2 cellular contexts compared by ENCODE assay signal in the genomic region with DNA sequence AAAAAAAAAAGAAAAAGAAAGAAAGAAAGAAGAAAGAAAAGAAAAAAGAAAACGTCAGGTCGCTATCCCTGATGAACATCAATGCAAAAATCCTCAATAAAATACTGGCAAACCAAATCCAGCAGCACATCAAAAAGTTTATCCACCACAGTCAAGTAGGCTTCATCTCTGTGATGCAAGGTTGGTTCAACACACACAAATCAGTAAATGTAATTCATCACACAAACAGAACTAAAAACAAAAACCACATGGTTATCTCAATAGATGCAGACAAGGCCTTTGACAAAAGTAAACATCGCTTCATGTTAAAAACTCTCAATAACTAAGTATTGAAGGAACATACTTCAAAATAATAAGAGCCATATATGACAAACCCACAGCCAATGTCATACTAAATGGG.
DNase-seq lines count a peak whose midpoint lies in the region; ATAC-seq, FAIRE-seq and TF ChIP-seq lines count a peak whose summit lies in the region.
"Not testable (repeated sequence)": the region's sequence is repeated elsewhere in the genome, so short reads cannot be mapped to it uniquely, and the experiment has no call there.

No MANE protein-coding gene starts in this region.

- not testable (repeated sequence) for H3K27me3 ChIP-seq in K562 (ENCODE audit: control insufficient read depth in 2 of 2, insufficient read depth in 2 of 2, low read length in 2 of 2)

- in situ Hi-C loops in K562 (cut with MboI) = not testable (repeated sequence)

- CTCF ChIA-PET in K562 (lab: Yijun Ruan, JAX; ENCODE audit: low intra/inter-chr PET ratio) = not testable (repeated sequence)

- TF ChIP-seq CTCF in K562 (IDR thresholded peaks at IDR 0.05 in 2 of 3, conservative IDR thresholded peaks at IDR 0.05 in 1 of 3; ENCODE audit: insufficient read depth in 2 of 3, low read depth in 1 of 3, low read length in 3 of 3) = not testable (repeated sequence)

- H3K36me3 ChIP-seq in K562 (ENCODE audit: control insufficient read depth, insufficient read depth, low read length) = not testable (repeated sequence)

- POLR2A ChIA-PET in K562 (lab: Yijun Ruan, JAX) = not testable (repeated sequence)

- not testable (repeated sequence) for FAIRE-seq in K562 (lab: Jason Lieb, UNC)
- FAIRE-seq in urothelium cell line (lab: Jason Lieb, UNC) = peak; percentile 56

- TF ChIP-seq RAD21 in K562 (CRISPR knock-in tag; conservative IDR thresholded peaks at IDR 0.05 in 1 of 2, IDR thresholded peaks at IDR 0.05 in 1 of 2) = not testable (repeated sequence)

- ATAC-seq in K562 = not testable (repeated sequence)

- not testable (repeated sequence) for H3K4me3 ChIP-seq in K562

- H3K9me1 ChIP-seq in K562 (ENCODE audit: control insufficient read depth, insufficient read depth, low read length) = not testable (repeated sequence)

- H3K4me2 ChIP-seq in K562 (ENCODE audit: insufficient read depth, low read length) = not testable (repeated sequence)

- H3K9ac ChIP-seq in K562 (ENCODE audit: insufficient read depth in 1 of 2, low read depth in 2 of 2, low read length in 2 of 2) = not testable (repeated sequence)

- H2AFZ ChIP-seq in K562 (ENCODE audit: low read depth, low read length) = not testable (repeated sequence)

- H3K4me1 ChIP-seq in K562 (replicated peaks in 1 of 2; ENCODE audit: control insufficient read depth in 2 of 2, insufficient read depth in 2 of 2, low read length in 2 of 2) = not testable (repeated sequence)

- 13% methylated on average over 2 of the region's 3 CpGs for WGBS in K562 (ENCODE audit: insufficient coverage, low coverage, missing lambda C conversion rate)

- H4K20me1 ChIP-seq in K562 (replicated peaks; ENCODE audit: control insufficient read depth, insufficient read depth, low read length) = not testable (repeated sequence)

- TF ChIP-seq POLR2A in K562 (conservative IDR thresholded peaks at IDR 0.05) = not testable (repeated sequence)

- H3K27ac ChIP-seq in K562 (ENCODE audit: extremely low read depth, low read depth, low read length) = not testable (repeated sequence)

- intact Hi-C loops in K562 (cut with micrococcal nuclease) = not testable (repeated sequence)

- not testable (repeated sequence) for H3K79me2 ChIP-seq in K562 (ENCODE audit: control insufficient read depth, insufficient read depth, low read length)

- not testable (repeated sequence) for TF ChIP-seq EP300 in K562 (IDR thresholded peaks at IDR 0.05; ENCODE audit: low read length)

- DNase-seq in K562 (ENCODE audit: extremely low read depth in 1 of 4, low spot score in 3 of 4); urothelium cell line (ENCODE audit: low spot score): not testable (repeated sequence)

- BruUV-seq in K562 (replicated peaks; lab: Mats Ljungman, UMichigan) = not testable (repeated sequence)

- not testable (repeated sequence) for H3K9me3 ChIP-seq in K562 (replicated peaks; ENCODE audit: control insufficient read depth, insufficient read depth, low read depth, low read length)

TF ChIP-seq in K562, 482 proteins besides CTCF, POLR2A, EP300 and RAD21:
- peak; percentile 92 for TF ChIP-seq ZNF324 (CRISPR knock-in tag; IDR thresholded peaks at IDR 0.05)
